In genomic region chr4:164955107-164955805, GRCh38 we compare ENCODE assay signal across 13 cellular contexts. TPM values are rescaled to one million over a fixed set of nuclear protein-coding genes. Genes with fewer than 3 reads are reported as not detected.
A peak's percentile ranks its signal among the peaks of the same experiment; 100 is the strongest.
DNase-seq lines count a peak whose midpoint lies in the region; ATAC-seq and TF ChIP-seq lines count a peak whose summit lies in the region.
"Had no signal": no experiment of that assay in that cellular context is flagged by ENCODE, and none has a peak within 500 bp of the region (broad histone marks: within the 10 kb centered on the region; RNA-seq: fewer than 3 reads in every experiment).

No MANE protein-coding gene starts in this region.

- H3K36me3 ChIP-seq in breast epithelium = no peaks in the 10 kb centered on the region
- H3K36me3 ChIP-seq in MG63 = peaks cover 3% of the 10 kb centered on the region

- no peak for ATAC-seq in T-cell (replicated peaks in 1 of 4)
- ATAC-seq in memory B cell (ENCODE audit: low read depth) = no peak
- no peak for ATAC-seq in stimulated activated memory B cell treated with anti-CD40 and anti-IgM and Interleukin-4, amounts not matched to agents 10 μg/mL and 1 μg/mL and 100 μg/mL, for 72 hours

- TF ChIP-seq POLR2A in breast epithelium (IDR thresholded peaks at IDR 0.05) = no peak

- H3K27ac Mint-ChIP-seq in MCF 10A (ENCODE audit: low read depth, unreplicated experiment) (peak overlapping the region; percentile 95), T-cell (no peak overlapping the region), memory B cell (no peak overlapping the region)
- peak overlapping the region; percentile 38 for H3K27ac Mint-ChIP-seq in stimulated activated memory B cell treated with anti-CD40 and anti-IgM and Interleukin-4, amounts not matched to agents 10 μg/mL and 1 μg/mL and 100 μg/mL, for 72 hours
- H3K27ac Mint-ChIP-seq: IgD-negative memory B cell had no signal

- no peaks in the 10 kb centered on the region for H3K4me1 ChIP-seq in breast epithelium

- H3K9me3 Mint-ChIP-seq in MCF 10A (ENCODE audit: unreplicated experiment) (no peaks in the 10 kb centered on the region), T-cell (peaks cover 0 to 4% (median 4%) of the 10 kb centered on the region in 3 donors), memory B cell (peaks cover 4% of the 10 kb centered on the region)
- peaks cover 2% of the 10 kb centered on the region for H3K9me3 Mint-ChIP-seq in stimulated activated memory B cell treated with anti-CD40 and anti-IgM and Interleukin-4, amounts not matched to agents 10 μg/mL and 1 μg/mL and 100 μg/mL, for 72 hours

- no peak overlapping the region for H3K27ac ChIP-seq in breast epithelium
- no peak overlapping the region for H3K27ac ChIP-seq in substantia nigra (ENCODE audit: low read depth, low read length, poor library complexity, severe bottlenecking)

- POLR2A ChIA-PET in MCF 10A (lab: Yijun Ruan, JAX) (interaction anchor here (0.7 to 2.3 kb wide), 5 partner anchors 8 to 1214 kb away, joined by 3 to 8 read pairs (median 3); partner anchors contain the start of gene TMEM192), T-cell (lab: Charles Lee) (interaction anchor here in 1 of 2 donors (0.6 kb wide), 1 partner anchor 25 kb away, joined by 4 read pairs; no protein-coding TSS in a partner anchor)

- CTCF ChIA-PET in MCF 10A (lab: Yijun Ruan, JAX) (interaction anchor here (0.6 to 2.3 kb wide), 5 partner anchors 17 to 206 kb away, joined by 3 to 7 read pairs (median 4); no protein-coding TSS in a partner anchor), T-cell (lab: Charles Lee) (interaction anchor here (0.6 to 0.7 kb wide), 2 partner anchors 228 to 1184 kb away, joined by 3 to 5 read pairs; no protein-coding TSS in a partner anchor)

- H3K27me3 ChIP-seq in breast epithelium (no peaks in the 10 kb centered on the region), MG63 (no peaks in the 10 kb centered on the region)

- H3K36me3 Mint-ChIP-seq in MCF 10A (ENCODE audit: insufficient read depth, unreplicated experiment) (no peaks in the 10 kb centered on the region), T-cell (peaks cover 4% of the 10 kb centered on the region), memory B cell (peaks cover 9% of the 10 kb centered on the region)
- H3K36me3 Mint-ChIP-seq in stimulated activated memory B cell treated with anti-CD40 and anti-IgM and Interleukin-4, amounts not matched to agents 10 μg/mL and 1 μg/mL and 100 μg/mL, for 72 hours = peaks cover 23% of the 10 kb centered on the region

- DNase-seq in MCF 10A (ENCODE audit: unreplicated experiment) = no peak
- no peak for DNase-seq in breast epithelium (ENCODE audit: low spot score in 2 of 2)
- DNase-seq in T-cell = no peak
- no peak for DNase-seq in memory B cell (ENCODE audit: low spot score in 2 of 2)
- DNase-seq in substantia nigra (lab: John Stamatoyannopoulos, UW) = no peak
- no peak for DNase-seq in DMS153 (lab: John Stamatoyannopoulos, UW)
- no peak for DNase-seq in MG63
- DNase-seq: activated naive CD4-positive, alpha-beta T cell treated with anti-CD3 and anti-CD28 coated beads, Interleukin-2, amount 50 U/mL, for 16 hours; DMS 273 treated with DMSO at 0.1 percent for 48 hours; NCI-H1105; SIG-M5 had no signal

- H3K9me3 ChIP-seq in breast epithelium (no peaks in the 10 kb centered on the region), MG63 (no peaks in the 10 kb centered on the region)

- TF ChIP-seq CTCF in MCF 10A (IDR thresholded peaks at IDR 0.05; ENCODE audit: unreplicated experiment) (no peak), breast epithelium (IDR thresholded peaks at IDR 0.05) (no peak)

- peaks cover 32% of the 10 kb centered on the region for H3K4me1 Mint-ChIP-seq in MCF 10A (ENCODE audit: insufficient read depth, unreplicated experiment)
- H3K4me1 Mint-ChIP-seq in T-cell = peaks cover 16 to 26% (median 21%) of the 10 kb centered on the region in 3 donors
- H3K4me1 Mint-ChIP-seq in memory B cell = peaks cover 11% of the 10 kb centered on the region
- H3K4me1 Mint-ChIP-seq in stimulated activated memory B cell treated with anti-CD40 and anti-IgM and Interleukin-4, amounts not matched to agents 10 μg/mL and 1 μg/mL and 100 μg/mL, for 72 hours = peaks cover 19% of the 10 kb centered on the region

- no TSS peak for BruUV-seq in MCF 10A (replicated peaks; lab: Mats Ljungman, UMichigan)

- H3K4me3 ChIP-seq in breast epithelium (no peak overlapping the region), MG63 (no peak overlapping the region)

- intact Hi-C loops in MCF 10A (cut with micrococcal nuclease) = loop anchor here (5.0 kb wide), 1 partner anchor 42 kb away; no protein-coding TSS in a partner anchor
- intact Hi-C loops in breast epithelium (cut with DNase I; ENCODE audit: low total_unique reads) = no loop called here

- no peaks in the 10 kb centered on the region for H3K27me3 Mint-ChIP-seq in MCF 10A (ENCODE audit: insufficient read depth, unreplicated experiment)
- H3K27me3 Mint-ChIP-seq in T-cell = peaks cover 17 to 23% of the 10 kb centered on the region in 2 donors
- H3K27me3 Mint-ChIP-seq in memory B cell = peaks cover 4% of the 10 kb centered on the region
- H3K27me3 Mint-ChIP-seq in stimulated activated memory B cell treated with anti-CD40 and anti-IgM and Interleukin-4, amounts not matched to agents 10 μg/mL and 1 μg/mL and 100 μg/mL, for 72 hours = peaks cover 4% of the 10 kb centered on the region

- peak overlapping the region; percentile 98 for H3K4me3 Mint-ChIP-seq in MCF 10A (ENCODE audit: unreplicated experiment)
- H3K4me3 Mint-ChIP-seq in T-cell = peak overlapping the region in 2 of 3 donors; percentile 66 to 88
- peak overlapping the region; percentile 54 for H3K4me3 Mint-ChIP-seq in memory B cell
- no peak overlapping the region for H3K4me3 Mint-ChIP-seq in stimulated activated memory B cell treated with anti-CD40 and anti-IgM and Interleukin-4, amounts not matched to agents 10 μg/mL and 1 μg/mL and 100 μg/mL, for 72 hours

RNA-seq across cellular contexts. Expression of gene TRIM61, which starts 22.2 kb away (rescaled TPM):
- total RNA-seq in MCF 10A (2022) = 0.26 TPM in 1 of 2 replicates, not detected in the other
- under 1 TPM; 0.33 to 0.96 (median 0.44) TPM for total RNA-seq in breast epithelium
- 1 to 10 TPM in 2 of 5 donors, under 1 TPM in 3; 0.38 to 1.9 (median 0.79) TPM for total RNA-seq in T-cell
- total RNA-seq in MG63 (2014; rRNA removed; shearing (Covaris generic); ENCODE audit: low replicate concordance) = 0.72 and 1.7 TPM in 2 replicates

Comparison
In these comparisons a context has a peak if more than half of its experiments do, and no peak if none do; other contexts are left out.
1. H3K27ac Mint-ChIP-seq: peak in MCF 10A (single experiment) and stimulated activated memory B cell treated with anti-CD40 and anti-IgM and Interleukin-4, amounts not matched to agents 10 μg/mL and 1 μg/mL and 100 μg/mL, for 72 hours (single experiment); none in T-cell (0 of 2) and memory B cell (single experiment).